In the genomic region with DNA sequence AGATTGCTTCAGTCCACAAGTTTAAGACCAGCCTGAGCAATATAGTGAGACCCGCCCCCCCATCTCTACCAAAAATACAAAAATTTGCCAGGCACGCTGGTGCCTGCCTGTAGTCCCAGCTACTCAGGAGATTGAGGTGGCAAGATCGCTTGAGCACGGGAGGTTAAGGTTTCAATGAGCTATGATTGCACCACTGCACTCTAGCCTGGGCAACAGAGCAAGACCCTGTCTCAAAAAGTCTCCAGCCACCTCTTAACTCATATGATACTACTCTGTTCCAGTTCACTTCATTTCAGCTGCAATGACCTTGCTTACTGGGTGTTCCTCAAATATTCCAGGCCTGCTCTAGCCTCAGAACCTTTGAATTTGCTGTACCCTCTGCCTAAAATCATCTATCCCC, we compare ENCODE assay signal across 22 cellular contexts.
"Had no signal": no experiment of that assay in that cellular context is flagged by ENCODE, and none has a peak within 500 bp of the region (broad histone marks: within the 10 kb centered on the region; RNA-seq: fewer than 3 reads in every experiment).

No MANE protein-coding gene starts in this region.

- H3K36me3 ChIP-seq: colonic mucosa, gastrocnemius medialis, left lung, ovary, suprapubic skin, transverse colon, WERI-Rb-1 had no signal

- H3K4me1 ChIP-seq: colonic mucosa had no signal

- H3K27me3 ChIP-seq: body of pancreas, colonic mucosa, gastrocnemius medialis, left lung, ovary, suprapubic skin, transverse colon had no signal

- H3K9me3 ChIP-seq: body of pancreas, colonic mucosa, gastrocnemius medialis, left lung, ovary, suprapubic skin, transverse colon had no signal

- H3K4me3 Mint-ChIP-seq: activated CD4-positive, alpha-beta memory T cell treated with anti-CD3 and anti-CD28 coated beads for 36 hours; activated CD4-positive, alpha-beta T cell treated with anti-CD3 and anti-CD28 coated beads for 36 hours; activated naive CD8-positive, alpha-beta T cell treated with anti-CD3 and anti-CD28 coated beads, Interleukin-2, amount 10 ng/mL, durations not matched to agents 7 days and 5 days; activated T-helper 17 cell treated with anti-CD3 and anti-CD28 coated beads, Interleukin-2, amount 50 U/mL, for 72 hours had no signal

- ATAC-seq: body of pancreas, gastrocnemius medialis, left lung, sciatic nerve had no signal

- DNase-seq: activated CD4-positive, alpha-beta memory T cell treated with anti-CD3 and anti-CD28 coated beads for 36 hours; activated CD4-positive, alpha-beta T cell treated with anti-CD3 and anti-CD28 coated beads for 36 hours; activated naive CD4-positive, alpha-beta T cell; activated naive CD8-positive, alpha-beta T cell treated with anti-CD3 and anti-CD28 coated beads, Interleukin-2, amount 10 ng/mL, durations not matched to agents 7 days and 5 days; activated T-cell treated with anti-CD3 and anti-CD28 coated beads for 4 hours; amygdala; body of pancreas; central memory CD4-positive, alpha-beta T cell; colonic mucosa; gastrocnemius medialis; head of caudate nucleus; left lung; mammary epithelial cell; ovary; stimulated activated CD4-positive, alpha-beta T cell treated with anti-CD3 and anti-CD28 coated beads, Interleukin-4, amount 100 ng/mL, for 4 hours; stimulated activated naive CD8-positive, alpha-beta T cell treated with anti-CD3 and anti-CD28 coated beads, Interleukin-15, Interleukin-2, amounts not matched to agents 100 U/mL and 50 U/mL, for 24 hours; SW 1271; transverse colon; WERI-Rb-1 had no signal

- H3K27ac ChIP-seq: body of pancreas, colonic mucosa, gastrocnemius medialis, left lung, ovary, suprapubic skin, transverse colon, WERI-Rb-1 had no signal

- H3K9me3 Mint-ChIP-seq: activated CD4-positive, alpha-beta memory T cell treated with anti-CD3 and anti-CD28 coated beads for 36 hours; activated naive CD8-positive, alpha-beta T cell treated with anti-CD3 and anti-CD28 coated beads, Interleukin-2, amount 10 ng/mL, durations not matched to agents 7 days and 5 days; activated T-helper 17 cell treated with anti-CD3 and anti-CD28 coated beads, Interleukin-2, amount 50 U/mL, for 72 hours had no signal

- H3K27me3 Mint-ChIP-seq: activated CD4-positive, alpha-beta memory T cell treated with anti-CD3 and anti-CD28 coated beads for 36 hours; activated CD4-positive, alpha-beta T cell treated with anti-CD3 and anti-CD28 coated beads for 36 hours; activated naive CD8-positive, alpha-beta T cell treated with anti-CD3 and anti-CD28 coated beads, Interleukin-2, amount 10 ng/mL, durations not matched to agents 7 days and 5 days; activated T-helper 17 cell treated with anti-CD3 and anti-CD28 coated beads, Interleukin-2, amount 50 U/mL, for 72 hours had no signal

- H3K4me3 ChIP-seq: body of pancreas, colonic mucosa, gastrocnemius medialis, left lung, ovary, suprapubic skin, transverse colon had no signal
